24 cellular contexts compared by ENCODE assay signal in genomic region chr11:17098038-17098437, GRCh38. TPM values are rescaled to one million over a fixed set of nuclear protein-coding genes. Genes with fewer than 3 reads are reported as not detected.
DNase-seq lines count a peak whose midpoint lies in the region; ATAC-seq and TF ChIP-seq lines count a peak whose summit lies in the region.
"Had no signal": no experiment of that assay in that cellular context is flagged by ENCODE, and none has a peak within 500 bp of the region (broad histone marks: within the 10 kb centered on the region; RNA-seq: fewer than 3 reads in every experiment).

No MANE protein-coding gene starts in this region.

- H3K27ac ChIP-seq in spleen, result peak overlapping the region in 6 of 8 donors; percentile 20 to 75 (median 60)
- H3K27ac ChIP-seq: 22Rv1, ovary had no signal

- H3K27me3 ChIP-seq in spleen (replicated peaks in 1 of 7), result no peaks in the 10 kb centered on the region
- H3K27me3 ChIP-seq: esophagus squamous epithelium, ovary, sigmoid colon had no signal

- no peak for TF ChIP-seq CTCF in spleen (IDR thresholded peaks at IDR 0.05 in 8 of 11, conservative IDR thresholded peaks at IDR 0.05 in 3 of 11)

- no peak for ATAC-seq in sciatic nerve
- ATAC-seq: effector memory CD8-positive, alpha-beta T cell; GM12878; natural killer cell; Right ventricle myocardium inferior had no signal

- no peak overlapping the region for H3K4me3 ChIP-seq in spleen
- H3K4me3 ChIP-seq: esophagus squamous epithelium, GM12878, ovary, sigmoid colon had no signal

- whole genome bisulfite sequencing in spleen, 5 donors, result 86 to 93% (median 93%) methylated on average over 1 of the region's 1 CpG

- intact Hi-C loops in spleen (cut with DNase I; ENCODE audit: low total_unique reads) (no loop called here), sciatic nerve (cut with DNase I) (no loop called here)

- no peak for TF ChIP-seq POLR2A in spleen (IDR thresholded peaks at IDR 0.05)

- peaks cover 0 to 100% (median 61%) of the 10 kb centered on the region in 6 donors for H3K36me3 ChIP-seq in spleen
- H3K36me3 ChIP-seq: ovary had no signal

- peak; percentile 39 for DNase-seq in SIG-M5 treated with dmso at 0.1 percent for 504 hours (lab: John Stamatoyannopoulos, UW; ENCODE audit: unreplicated experiment)
- no peak for DNase-seq in SIG-M5 (lab: John Stamatoyannopoulos, UW)
- peak; percentile 34 to 68 for DNase-seq in NOMO-1 (lab: John Stamatoyannopoulos, UW; ENCODE audit: unreplicated experiment in 2 of 2)
- peak; percentile 24 for DNase-seq in globus pallidus (ENCODE audit: low spot score)
- no peak for DNase-seq in spleen
- DNase-seq in midbrain (lab: John Stamatoyannopoulos, UW), result no peak
- DNase-seq in sciatic nerve (ENCODE audit: low spot score), result no peak
- DNase-seq in activated CD4-positive, alpha-beta T cell treated with anti-CD3 and anti-CD28 coated beads for 4 hours, result no peak
- DNase-seq: activated naive CD8-positive, alpha-beta T cell treated with anti-CD3 and anti-CD28 coated beads, Interleukin-2, amount 10 ng/mL, durations not matched to agents 7 days and 5 days; COR-L47; DMS79 treated with DMSO at 0.1 percent for 48 hours; effector memory CD8-positive, alpha-beta T cell; esophagus squamous epithelium; KG1; mesendoderm; natural killer cell; NCI-H187 treated with DMSO at 0.1 percent for 48 hours; NCI-H69; ovary; sigmoid colon; substantia nigra had no signal

- no peaks in the 10 kb centered on the region for H3K4me1 ChIP-seq in spleen
- H3K4me1 ChIP-seq: esophagus squamous epithelium, sigmoid colon had no signal

- H3K9me3 ChIP-seq in spleen, result no peaks in the 10 kb centered on the region
- H3K9me3 ChIP-seq: esophagus squamous epithelium, ovary, sigmoid colon had no signal

RNA-seq across cellular contexts. Expression of gene RPS13, which starts 20.6 kb away (rescaled TPM):
- total RNA-seq in spleen, result 1,000 to 10,000 TPM in 4 of 7 donors, 100 to 1,000 TPM in 3; 755 to 1,334 (median 1,014) TPM
- 1,000 to 10,000 TPM; 3,517 to 4,398 (median 4,295) TPM for polyA plus RNA-seq in spleen
- 745 TPM for total RNA-seq in sciatic nerve

Comparison
In these comparisons a context has a peak if more than half of its experiments do, and no peak if none do; other contexts are left out.
1. DNase-seq: peak in SIG-M5 treated with dmso at 0.1 percent for 504 hours (single experiment), NOMO-1 (2 of 2) and globus pallidus (single experiment); none in SIG-M5 (single experiment), spleen (single experiment), midbrain (single experiment), sciatic nerve (single experiment) and activated CD4-positive, alpha-beta T cell treated with anti-CD3 and anti-CD28 coated beads for 4 hours (0 of 2).